ENCODE assay signal across 1 cellular context in the genomic region with DNA sequence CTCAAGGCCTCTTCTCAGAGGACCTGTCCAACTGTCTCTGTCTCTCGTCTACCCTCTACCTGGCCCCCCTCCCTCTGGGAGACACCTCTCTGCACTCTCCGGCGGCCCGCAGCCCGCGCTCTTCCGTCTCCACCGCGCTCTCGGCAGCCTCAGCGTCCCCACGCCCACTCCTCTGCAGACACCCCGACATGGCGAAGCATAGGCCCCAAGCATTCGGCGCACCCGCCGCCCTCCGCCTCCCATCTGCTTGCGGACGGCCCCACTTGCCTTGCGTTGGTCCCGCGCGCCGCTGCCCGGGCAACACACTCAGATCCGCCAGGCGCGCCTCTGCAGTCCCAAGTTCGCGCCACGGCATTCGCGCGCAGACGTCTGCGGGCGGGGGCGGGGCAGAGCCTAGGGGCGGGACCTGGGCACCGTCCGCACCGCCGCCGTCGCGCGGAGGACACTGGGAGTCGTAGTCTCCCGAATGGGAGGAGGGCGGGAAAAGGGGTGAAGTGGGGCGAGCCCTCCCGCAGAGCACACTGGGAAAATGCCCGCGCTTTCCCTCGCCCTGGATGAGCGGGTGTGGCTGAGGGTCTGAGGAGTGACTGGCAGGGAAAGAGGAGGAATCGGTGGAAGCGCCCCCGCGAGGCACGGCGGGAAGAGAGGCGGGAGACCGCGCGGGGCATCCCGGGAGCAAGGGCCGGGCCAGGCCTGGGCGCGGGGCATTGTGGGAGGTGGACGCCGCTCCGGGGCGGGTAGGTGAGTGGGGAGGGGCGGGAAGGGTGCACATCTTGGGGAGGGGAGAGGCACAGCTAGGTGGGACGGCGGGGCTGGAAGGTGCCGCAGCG.
TF ChIP-seq lines count a peak whose summit lies in the region.

Gene LIG1 (minus strand): TSS at position 371 of the 830 bp plus-strand sequence. CDS start 4,778 bp downstream, outside the sequence.
Gene ZSWIM9 (plus strand): TSS at position 707 of the 830 bp plus-strand sequence. CDS start 1,123 bp downstream, outside the sequence.

TF ChIP-seq in WTC11, 78 proteins besides CTCF, POLR2A, EP300 and RAD21 (continued from another document and continues in another):
- TF ChIP-seq E2F5 (CRISPR knock-in tag; IDR thresholded peaks at IDR 0.05) = peak; percentile 99
- TF ChIP-seq ZNF416 (CRISPR knock-in tag; IDR thresholded peaks at IDR 0.05) = no peak
- TF ChIP-seq, protein P1, sequence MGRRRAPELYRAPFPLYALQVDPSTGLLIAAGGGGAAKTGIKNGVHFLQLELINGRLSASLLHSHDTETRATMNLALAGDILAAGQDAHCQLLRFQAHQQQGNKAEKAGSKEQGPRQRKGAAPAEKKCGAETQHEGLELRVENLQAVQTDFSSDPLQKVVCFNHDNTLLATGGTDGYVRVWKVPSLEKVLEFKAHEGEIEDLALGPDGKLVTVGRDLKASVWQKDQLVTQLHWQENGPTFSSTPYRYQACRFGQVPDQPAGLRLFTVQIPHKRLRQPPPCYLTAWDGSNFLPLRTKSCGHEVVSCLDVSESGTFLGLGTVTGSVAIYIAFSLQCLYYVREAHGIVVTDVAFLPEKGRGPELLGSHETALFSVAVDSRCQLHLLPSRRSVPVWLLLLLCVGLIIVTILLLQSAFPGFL (CRISPR knock-in tag; IDR thresholded peaks at IDR 0.05; ENCODE audit: borderline replicate concordance) = peak; percentile 29; the same call in 1 of the 2 replicates
- peak; percentile 96 for TF ChIP-seq E2F4 (CRISPR knock-in tag; IDR thresholded peaks at IDR 0.05; ENCODE audit: borderline replicate concordance, low read depth)
- no peak for TF ChIP-seq ZNF121 (CRISPR knock-in tag; IDR thresholded peaks at IDR 0.05)
- TF ChIP-seq SP1 (CRISPR knock-in tag; conservative IDR thresholded peaks at IDR 0.05) = peak; percentile 74
- peak; percentile 43; the same call in 1 of the 2 replicates for TF ChIP-seq FOXP1 (CRISPR knock-in tag; IDR thresholded peaks at IDR 0.05; ENCODE audit: borderline replicate concordance)
- TF ChIP-seq JUN (CRISPR knock-in tag; IDR thresholded peaks at IDR 0.05) = 0 out of 2 replicates have a peak, but pooled peaks have one; percentile 49
- peak; percentile 66 for TF ChIP-seq GABPB1 (CRISPR knock-in tag; IDR thresholded peaks at IDR 0.05)
- TF ChIP-seq ZNF232 (CRISPR knock-in tag; IDR thresholded peaks at IDR 0.05) = no peak
- no peak for TF ChIP-seq CBFB (CRISPR knock-in tag; IDR thresholded peaks at IDR 0.05; ENCODE audit: low read depth)
- TF ChIP-seq ZSCAN18 (CRISPR knock-in tag; IDR thresholded peaks at IDR 0.05) = no peak
- TF ChIP-seq, protein P2, sequence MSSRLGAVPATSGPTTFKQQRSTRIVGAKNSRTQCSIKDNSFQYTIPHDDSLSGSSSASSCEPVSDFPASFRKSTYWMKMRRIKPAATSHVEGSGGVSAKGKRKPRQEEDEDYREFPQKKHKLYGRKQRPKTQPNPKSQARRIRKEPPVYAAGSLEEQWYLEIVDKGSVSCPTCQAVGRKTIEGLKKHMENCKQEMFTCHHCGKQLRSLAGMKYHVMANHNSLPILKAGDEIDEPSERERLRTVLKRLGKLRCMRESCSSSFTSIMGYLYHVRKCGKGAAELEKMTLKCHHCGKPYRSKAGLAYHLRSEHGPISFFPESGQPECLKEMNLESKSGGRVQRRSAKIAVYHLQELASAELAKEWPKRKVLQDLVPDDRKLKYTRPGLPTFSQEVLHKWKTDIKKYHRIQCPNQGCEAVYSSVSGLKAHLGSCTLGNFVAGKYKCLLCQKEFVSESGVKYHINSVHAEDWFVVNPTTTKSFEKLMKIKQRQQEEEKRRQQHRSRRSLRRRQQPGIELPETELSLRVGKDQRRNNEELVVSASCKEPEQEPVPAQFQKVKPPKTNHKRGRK (CRISPR knock-in tag; IDR thresholded peaks at IDR 0.05; ENCODE audit: borderline replicate concordance) = no peak
- TF ChIP-seq, protein P3, sequence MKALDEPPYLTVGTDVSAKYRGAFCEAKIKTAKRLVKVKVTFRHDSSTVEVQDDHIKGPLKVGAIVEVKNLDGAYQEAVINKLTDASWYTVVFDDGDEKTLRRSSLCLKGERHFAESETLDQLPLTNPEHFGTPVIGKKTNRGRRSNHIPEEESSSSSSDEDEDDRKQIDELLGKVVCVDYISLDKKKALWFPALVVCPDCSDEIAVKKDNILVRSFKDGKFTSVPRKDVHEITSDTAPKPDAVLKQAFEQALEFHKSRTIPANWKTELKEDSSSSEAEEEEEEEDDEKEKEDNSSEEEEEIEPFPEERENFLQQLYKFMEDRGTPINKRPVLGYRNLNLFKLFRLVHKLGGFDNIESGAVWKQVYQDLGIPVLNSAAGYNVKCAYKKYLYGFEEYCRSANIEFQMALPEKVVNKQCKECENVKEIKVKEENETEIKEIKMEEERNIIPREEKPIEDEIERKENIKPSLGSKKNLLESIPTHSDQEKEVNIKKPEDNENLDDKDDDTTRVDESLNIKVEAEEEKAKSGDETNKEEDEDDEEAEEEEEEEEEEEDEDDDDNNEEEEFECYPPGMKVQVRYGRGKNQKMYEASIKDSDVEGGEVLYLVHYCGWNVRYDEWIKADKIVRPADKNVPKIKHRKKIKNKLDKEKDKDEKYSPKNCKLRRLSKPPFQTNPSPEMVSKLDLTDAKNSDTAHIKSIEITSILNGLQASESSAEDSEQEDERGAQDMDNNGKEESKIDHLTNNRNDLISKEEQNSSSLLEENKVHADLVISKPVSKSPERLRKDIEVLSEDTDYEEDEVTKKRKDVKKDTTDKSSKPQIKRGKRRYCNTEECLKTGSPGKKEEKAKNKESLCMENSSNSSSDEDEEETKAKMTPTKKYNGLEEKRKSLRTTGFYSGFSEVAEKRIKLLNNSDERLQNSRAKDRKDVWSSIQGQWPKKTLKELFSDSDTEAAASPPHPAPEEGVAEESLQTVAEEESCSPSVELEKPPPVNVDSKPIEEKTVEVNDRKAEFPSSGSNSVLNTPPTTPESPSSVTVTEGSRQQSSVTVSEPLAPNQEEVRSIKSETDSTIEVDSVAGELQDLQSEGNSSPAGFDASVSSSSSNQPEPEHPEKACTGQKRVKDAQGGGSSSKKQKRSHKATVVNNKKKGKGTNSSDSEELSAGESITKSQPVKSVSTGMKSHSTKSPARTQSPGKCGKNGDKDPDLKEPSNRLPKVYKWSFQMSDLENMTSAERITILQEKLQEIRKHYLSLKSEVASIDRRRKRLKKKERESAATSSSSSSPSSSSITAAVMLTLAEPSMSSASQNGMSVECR (CRISPR knock-in tag; IDR thresholded peaks at IDR 0.05; ENCODE audit: borderline replicate concordance) = peak; percentile 92
- 0 out of 2 replicates have a peak, but pooled peaks have one; percentile 22 for TF ChIP-seq MAX (CRISPR knock-in tag; IDR thresholded peaks at IDR 0.05)
- TF ChIP-seq ZNF423 (CRISPR knock-in tag; IDR thresholded peaks at IDR 0.05) = no peak
- TF ChIP-seq, protein P4, sequence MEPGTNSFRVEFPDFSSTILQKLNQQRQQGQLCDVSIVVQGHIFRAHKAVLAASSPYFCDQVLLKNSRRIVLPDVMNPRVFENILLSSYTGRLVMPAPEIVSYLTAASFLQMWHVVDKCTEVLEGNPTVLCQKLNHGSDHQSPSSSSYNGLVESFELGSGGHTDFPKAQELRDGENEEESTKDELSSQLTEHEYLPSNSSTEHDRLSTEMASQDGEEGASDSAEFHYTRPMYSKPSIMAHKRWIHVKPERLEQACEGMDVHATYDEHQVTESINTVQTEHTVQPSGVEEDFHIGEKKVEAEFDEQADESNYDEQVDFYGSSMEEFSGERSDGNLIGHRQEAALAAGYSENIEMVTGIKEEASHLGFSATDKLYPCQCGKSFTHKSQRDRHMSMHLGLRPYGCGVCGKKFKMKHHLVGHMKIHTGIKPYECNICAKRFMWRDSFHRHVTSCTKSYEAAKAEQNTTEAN (CRISPR knock-in tag; IDR thresholded peaks at IDR 0.05) = 0 out of 2 replicates have a peak, but pooled peaks have one; percentile 59
- TF ChIP-seq STAT6 (CRISPR knock-in tag; conservative IDR thresholded peaks at IDR 0.05; ENCODE audit: low read depth) = no peak
- no peak for TF ChIP-seq GRHL2 (CRISPR knock-in tag; IDR thresholded peaks at IDR 0.05; ENCODE audit: insufficient replicate concordance, severe bottlenecking)
- TF ChIP-seq NFYB (CRISPR knock-in tag; conservative IDR thresholded peaks at IDR 0.05; ENCODE audit: low read depth) = no peak
- TF ChIP-seq ESRRA (CRISPR knock-in tag; IDR thresholded peaks at IDR 0.05; ENCODE audit: borderline replicate concordance) = peak; percentile 50; the same call in 1 of the 2 replicates
- no peak for TF ChIP-seq ELF4 (CRISPR knock-in tag; IDR thresholded peaks at IDR 0.05; ENCODE audit: low read depth)
- 0 out of 2 replicates have a peak, but pooled peaks have one; percentile 45 for TF ChIP-seq KAT7 (CRISPR knock-in tag; IDR thresholded peaks at IDR 0.05; ENCODE audit: borderline replicate concordance)
- TF ChIP-seq PRRX2 (CRISPR knock-in tag; IDR thresholded peaks at IDR 0.05) = no peak
- TF ChIP-seq RELA (CRISPR knock-in tag; IDR thresholded peaks at IDR 0.05; ENCODE audit: borderline replicate concordance) = no peak
- no peak for TF ChIP-seq NR1H2 (CRISPR knock-in tag; IDR thresholded peaks at IDR 0.05)
- TF ChIP-seq, protein P5, sequence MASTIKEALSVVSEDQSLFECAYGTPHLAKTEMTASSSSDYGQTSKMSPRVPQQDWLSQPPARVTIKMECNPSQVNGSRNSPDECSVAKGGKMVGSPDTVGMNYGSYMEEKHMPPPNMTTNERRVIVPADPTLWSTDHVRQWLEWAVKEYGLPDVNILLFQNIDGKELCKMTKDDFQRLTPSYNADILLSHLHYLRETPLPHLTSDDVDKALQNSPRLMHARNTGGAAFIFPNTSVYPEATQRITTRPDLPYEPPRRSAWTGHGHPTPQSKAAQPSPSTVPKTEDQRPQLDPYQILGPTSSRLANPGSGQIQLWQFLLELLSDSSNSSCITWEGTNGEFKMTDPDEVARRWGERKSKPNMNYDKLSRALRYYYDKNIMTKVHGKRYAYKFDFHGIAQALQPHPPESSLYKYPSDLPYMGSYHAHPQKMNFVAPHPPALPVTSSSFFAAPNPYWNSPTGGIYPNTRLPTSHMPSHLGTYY (CRISPR knock-in tag; IDR thresholded peaks at IDR 0.05) = no peak
- 0 out of 2 replicates have a peak, but pooled peaks have one; percentile 29 for TF ChIP-seq ZNF219 (CRISPR knock-in tag; IDR thresholded peaks at IDR 0.05; ENCODE audit: borderline replicate concordance)
- peak; percentile 72 for TF ChIP-seq FOXP4 (CRISPR knock-in tag; IDR thresholded peaks at IDR 0.05)
